Comparison of ENCODE assay signal across 23 cellular contexts in the genomic region with DNA sequence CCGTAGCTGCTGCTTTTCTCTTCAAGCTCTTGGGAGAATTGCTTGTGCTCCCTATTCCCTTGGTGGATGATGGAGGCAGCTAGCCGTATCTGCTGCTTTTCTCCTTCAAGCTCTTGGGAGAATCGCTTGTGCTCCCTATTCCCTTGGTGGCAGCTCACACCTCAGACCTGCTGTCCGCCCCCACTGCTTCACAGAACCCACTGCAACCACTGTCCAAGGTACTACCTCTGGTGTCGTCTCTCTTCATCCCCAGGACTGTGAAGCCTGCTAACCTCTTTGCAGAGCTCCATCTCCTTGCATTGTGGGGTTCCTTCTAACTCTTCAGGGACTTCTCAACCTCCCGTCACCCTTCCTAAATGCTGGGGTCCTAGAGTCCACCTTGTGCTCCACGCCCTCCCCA.
"Had no signal": no experiment of that assay in that cellular context is flagged by ENCODE, and none has a peak within 500 bp of the region (broad histone marks: within the 10 kb centered on the region; RNA-seq: fewer than 3 reads in every experiment).

No MANE protein-coding gene starts in this region.

- ATAC-seq: esophagus mucosa; heart left ventricle; naive thymus-derived CD4-positive, alpha-beta T cell; psoas muscle; sciatic nerve; stimulated activated memory B cell treated with anti-CD40 and anti-IgM and Interleukin-4, amounts not matched to agents 10 μg/mL and 1 μg/mL and 100 μg/mL, for 72 hours; stimulated activated naive CD8-positive, alpha-beta T cell treated with anti-CD3 and anti-CD28 coated beads, Interleukin-15, amount 100 ng/mL, for 72 hours had no signal

- H3K4me1 ChIP-seq: parathyroid adenoma, psoas muscle had no signal

- FAIRE-seq: frontal cortex, islet of Langerhans, urothelium cell line had no signal

- H2AFZ ChIP-seq: parathyroid adenoma had no signal

- H3K27me3 ChIP-seq: dorsolateral prefrontal cortex, heart left ventricle, spleen had no signal

- H3K27ac ChIP-seq: coronary artery, heart left ventricle, parathyroid adenoma, psoas muscle, spleen had no signal

- DNase-seq: effector CD8-positive, alpha-beta T cell; heart left ventricle; hypothalamus; kidney glomerular epithelial cell; naive thymus-derived CD4-positive, alpha-beta T cell; nephron progenitor cell; psoas muscle; retina; stimulated activated CD4-positive, alpha-beta T cell treated with anti-CD3 and anti-CD28 coated beads, Interleukin-15, amount 100 ng/mL, for 24 hours; stimulated activated CD4-positive, alpha-beta T cell treated with anti-CD3 and anti-CD28 coated beads, Interleukin-1b, Interleukin-23, amount 100 ng/mL, for 48 hours; stimulated activated CD4-positive, alpha-beta T cell treated with anti-CD3 and anti-CD28 coated beads, Interleukin-4, amount 100 ng/mL, for 24 hours; stimulated activated naive CD8-positive, alpha-beta T cell treated with anti-CD3 and anti-CD28 coated beads, Interleukin-15, amount 100 ng/mL, for 72 hours; trophoblast cell had no signal

- H3K4me3 ChIP-seq: coronary artery, dorsolateral prefrontal cortex, heart left ventricle, psoas muscle, spleen had no signal

- H3K9ac ChIP-seq: parathyroid adenoma had no signal
